ENCODE assay signal across 19 cellular contexts in genomic region chr7:74180866-74181265, GRCh38. TPM values are rescaled to one million over a fixed set of nuclear protein-coding genes. Genes with fewer than 3 reads are reported as not detected.
DNase-seq lines count a peak whose midpoint lies in the region; ATAC-seq and TF ChIP-seq lines count a peak whose summit lies in the region.
"Had no signal": no experiment of that assay in that cellular context is flagged by ENCODE, and none has a peak within 500 bp of the region (broad histone marks: within the 10 kb centered on the region; RNA-seq: fewer than 3 reads in every experiment).

No MANE protein-coding gene starts in this region.

- no peaks in the 10 kb centered on the region for H3K27me3 Mint-ChIP-seq in type B pancreatic cell
- H3K27me3 Mint-ChIP-seq: dendritic cell treated with granulocyte-macrophage colony-stimulating factor and Interleukin-4, amounts not matched to agents 40 ng/mL and 50 ng/mL, for 4 days; naive thymus-derived CD8-positive, alpha-beta T cell; stimulated activated memory B cell treated with anti-CD40 and anti-IgM and Interleukin-4, amounts not matched to agents 10 μg/mL and 1 μg/mL and 100 μg/mL, for 72 hours had no signal

- H3K4me1 ChIP-seq in left ventricle myocardium inferior (peaks cover 100% of the 10 kb centered on the region), adipocyte (ENCODE audit: control insufficient read depth, insufficient read depth, low read length) (peaks cover 77% of the 10 kb centered on the region), lower lobe of right lung (peaks cover 100% of the 10 kb centered on the region), aorta (ENCODE audit: control insufficient read depth in 1 of 2, insufficient read depth in 2 of 2, low read length in 2 of 2) (peaks cover 5 to 7% of the 10 kb centered on the region in 2 donors)

- H3K9me3 Mint-ChIP-seq in type B pancreatic cell, result no peaks in the 10 kb centered on the region
- H3K9me3 Mint-ChIP-seq: dendritic cell treated with granulocyte-macrophage colony-stimulating factor and Interleukin-4, amounts not matched to agents 40 ng/mL and 50 ng/mL, for 4 days; naive thymus-derived CD8-positive, alpha-beta T cell; stimulated activated memory B cell treated with anti-CD40 and anti-IgM and Interleukin-4, amounts not matched to agents 10 μg/mL and 1 μg/mL and 100 μg/mL, for 72 hours; T-helper 1 cell treated with Interleukin-12 subunit alpha and Interleukin-12 subunit beta and Interleukin-4 antibody, amounts not matched to agents 30 μg/mL and 1 μg/mL, for 36 hours had no signal

- no peak overlapping the region for H3K4me3 Mint-ChIP-seq in type B pancreatic cell
- H3K4me3 Mint-ChIP-seq: dendritic cell treated with granulocyte-macrophage colony-stimulating factor and Interleukin-4, amounts not matched to agents 40 ng/mL and 50 ng/mL, for 4 days; stimulated activated memory B cell treated with anti-CD40 and anti-IgM and Interleukin-4, amounts not matched to agents 10 μg/mL and 1 μg/mL and 100 μg/mL, for 72 hours; T-helper 1 cell treated with Interleukin-12 subunit alpha and Interleukin-12 subunit beta and Interleukin-4 antibody, amounts not matched to agents 30 μg/mL and 1 μg/mL, for 36 hours had no signal

- no peak overlapping the region for H3K9ac ChIP-seq in adipocyte (ENCODE audit: low read length)

- TF ChIP-seq CTCF in left ventricle myocardium inferior (IDR thresholded peaks at IDR 0.05; ENCODE audit: borderline replicate concordance), result no peak
- no peak for TF ChIP-seq CTCF in lower lobe of right lung (IDR thresholded peaks at IDR 0.05)
- no peak for TF ChIP-seq CTCF in type B pancreatic cell (conservative IDR thresholded peaks at IDR 0.05)

- H3K36me3 Mint-ChIP-seq in type B pancreatic cell, result peaks cover 27% of the 10 kb centered on the region

- no peak for DNase-seq in left ventricle myocardium inferior
- DNase-seq in Right ventricle myocardium superior, result no peak
- peak; percentile 62 for DNase-seq in adipocyte (ENCODE audit: low read depth)
- no peak for DNase-seq in lower lobe of right lung
- no peak for DNase-seq in type B pancreatic cell (ENCODE audit: extremely low spot score, unreplicated experiment)
- DNase-seq in aorta, result no peak
- no peak for DNase-seq in SIG-M5 (lab: John Stamatoyannopoulos, UW)
- DNase-seq: activated gamma-delta T cell treated with Interleukin-2 at 50 U/mL for 16 hours; erythroblast; naive thymus-derived CD8-positive, alpha-beta T cell; NCI-H1694; NCI-H345 had no signal

- H3K27ac Mint-ChIP-seq in type B pancreatic cell, result peak overlapping the region; percentile 39
- H3K27ac Mint-ChIP-seq: dendritic cell treated with granulocyte-macrophage colony-stimulating factor and Interleukin-4, amounts not matched to agents 40 ng/mL and 50 ng/mL, for 4 days; stimulated activated memory B cell treated with anti-CD40 and anti-IgM and Interleukin-4, amounts not matched to agents 10 μg/mL and 1 μg/mL and 100 μg/mL, for 72 hours; T-helper 1 cell treated with Interleukin-12 subunit alpha and Interleukin-12 subunit beta and Interleukin-4 antibody, amounts not matched to agents 30 μg/mL and 1 μg/mL, for 36 hours had no signal

- ATAC-seq in Right ventricle myocardium superior (ENCODE audit: poor library complexity) (no peak), lower lobe of right lung (peak; percentile 58 to 72), GM18502 (IDR thresholded peaks at IDR 0.05; ENCODE audit: poor library complexity, unreplicated experiment) (no peak), aorta (ENCODE audit: low FRiP score) (no peak)
- ATAC-seq: naive thymus-derived CD8-positive, alpha-beta T cell; Right ventricle myocardium inferior; stimulated activated memory B cell treated with anti-CD40 and anti-IgM and Interleukin-4, amounts not matched to agents 10 μg/mL and 1 μg/mL and 100 μg/mL, for 72 hours had no signal

- no peak overlapping the region for H3K4me3 ChIP-seq in left ventricle myocardium inferior
- no peak overlapping the region for H3K4me3 ChIP-seq in adipocyte (ENCODE audit: low read length)
- H3K4me3 ChIP-seq in lower lobe of right lung, result no peak overlapping the region
- H3K4me3 ChIP-seq in aorta (ENCODE audit: low read length in 2 of 2), result no peak overlapping the region
- H3K4me3 ChIP-seq: lung, prostate gland had no signal

- H3K27me3 ChIP-seq in left ventricle myocardium inferior (ENCODE audit: low read depth), result no peaks in the 10 kb centered on the region
- no peaks in the 10 kb centered on the region for H3K27me3 ChIP-seq in adipocyte (replicated peaks; ENCODE audit: control insufficient read depth, insufficient read depth, low read length)
- H3K27me3 ChIP-seq in lower lobe of right lung (ENCODE audit: low read depth), result no peaks in the 10 kb centered on the region
- no peaks in the 10 kb centered on the region for H3K27me3 ChIP-seq in aorta (ENCODE audit: control insufficient read depth in 1 of 2, insufficient read depth in 2 of 2, low read length in 1 of 2)

- H3K36me3 ChIP-seq in left ventricle myocardium inferior (peaks cover 18% of the 10 kb centered on the region), adipocyte (ENCODE audit: control insufficient read depth, insufficient read depth, low read length, severe bottlenecking) (peaks cover 18% of the 10 kb centered on the region), lower lobe of right lung (peaks cover 40% of the 10 kb centered on the region), aorta (ENCODE audit: control insufficient read depth in 1 of 2, insufficient read depth in 2 of 2, low read length in 1 of 2) (no peaks in the 10 kb centered on the region)
- H3K36me3 ChIP-seq: prostate gland had no signal

- intact Hi-C loops in left ventricle myocardium inferior (cut with micrococcal nuclease) (no loop called here), Right ventricle myocardium superior (cut with DNase I) (loop anchor here (5.0 kb wide), 1 partner anchor 94 kb away; no protein-coding TSS in a partner anchor), lower lobe of right lung (cut with DNase I) (no loop called here), aorta (cut with DNase I) (no loop called here)

- H3K27ac ChIP-seq in left ventricle myocardium inferior (replicated peaks), result peak overlapping the region; percentile 17
- H3K27ac ChIP-seq in lower lobe of right lung, result peak overlapping the region; percentile 46
- no peak overlapping the region for H3K27ac ChIP-seq in aorta (ENCODE audit: low read depth in 1 of 2, low read length in 2 of 2)
- H3K27ac ChIP-seq: prostate gland had no signal

- H3K4me1 Mint-ChIP-seq in type B pancreatic cell (ENCODE audit: unreplicated experiment), result peaks cover 42% of the 10 kb centered on the region

- WGBS in aorta, 2 donors, result 56 to 68% methylated on average over 1 of the region's 1 CpG

- H3K9me3 ChIP-seq in left ventricle myocardium inferior (replicated peaks) (no peaks in the 10 kb centered on the region), adipocyte (ENCODE audit: control insufficient read depth, low read length) (no peaks in the 10 kb centered on the region), lower lobe of right lung (no peaks in the 10 kb centered on the region), aorta (ENCODE audit: control insufficient read depth, low read length) (no peaks in the 10 kb centered on the region)
- H3K9me3 ChIP-seq: prostate gland had no signal

RNA-seq across cellular contexts. Expression of gene EIF4H, which starts 6.7 kb away (rescaled TPM):
- total RNA-seq in left ventricle myocardium inferior (159 TPM), Right ventricle myocardium superior (166 TPM), lower lobe of right lung (210 TPM), type B pancreatic cell (ENCODE audit: low replicate concordance) (250 and 251 TPM in 2 replicates), aorta (100 to 1,000 TPM; 190 to 207 TPM)
- polyA plus RNA-seq in aorta, result 100 to 1,000 TPM; 140 to 183 TPM

RNA-seq across cellular contexts. Expression of gene LAT2, which starts 28.9 kb away (rescaled TPM):
- total RNA-seq in left ventricle myocardium inferior, result 2.4 TPM
- total RNA-seq in Right ventricle myocardium superior, result 2.2 TPM
- total RNA-seq in lower lobe of right lung, result 64.7 TPM
- total RNA-seq in type B pancreatic cell (ENCODE audit: low replicate concordance), result 0.24 and 0.89 TPM in 2 replicates
- 10 to 100 TPM; 12.0 to 17.0 TPM for total RNA-seq in aorta
- 10 to 100 TPM in 1 of 2 donors, 1 to 10 TPM in 1; 4.2 to 12.4 TPM for polyA plus RNA-seq in aorta

Comparison
In these comparisons a context has a peak if more than half of its experiments do, and no peak if none do; other contexts are left out.
1. H3K27ac ChIP-seq: peak in left ventricle myocardium inferior (single experiment) and lower lobe of right lung (single experiment); none in aorta (0 of 2).
2. ATAC-seq: peak in lower lobe of right lung (2 of 2); none in Right ventricle myocardium superior (single experiment), GM18502 (single experiment) and aorta (single experiment).